17 cellular contexts compared by ENCODE assay signal in the genomic region with DNA sequence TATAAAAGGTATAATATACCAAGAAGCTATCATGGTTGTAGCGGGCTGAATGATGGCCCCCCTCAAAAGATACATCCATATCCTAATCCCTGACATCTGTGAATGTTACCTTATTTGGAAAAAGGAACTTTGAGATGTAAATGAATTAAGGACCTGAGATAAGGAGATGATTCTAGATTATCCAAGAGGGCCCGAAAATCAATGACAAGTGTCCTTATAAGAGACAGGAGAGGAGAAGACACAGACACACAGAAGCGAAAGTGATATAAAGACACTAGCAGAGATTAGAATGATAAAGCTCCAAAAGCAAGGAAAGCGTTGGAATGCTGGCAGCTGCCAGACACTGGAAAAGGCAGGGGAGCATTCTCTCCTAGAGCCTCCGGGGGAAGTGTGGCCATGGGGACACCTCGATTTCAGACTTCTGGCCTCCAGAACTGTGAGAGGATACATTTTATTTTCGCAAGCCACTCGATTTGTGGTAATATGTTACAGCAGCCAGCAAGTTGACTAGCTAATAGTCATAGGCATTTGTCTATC. TPM values are rescaled to one million over a fixed set of nuclear protein-coding genes. Genes with fewer than 3 reads are reported as not detected.
DNase-seq lines count a peak whose midpoint lies in the region; ATAC-seq, FAIRE-seq and TF ChIP-seq lines count a peak whose summit lies in the region.
"Had no signal": no experiment of that assay in that cellular context is flagged by ENCODE, and none has a peak within 500 bp of the region (broad histone marks: within the 10 kb centered on the region; RNA-seq: fewer than 3 reads in every experiment).

No MANE protein-coding gene starts in this region.

- no peak for TF ChIP-seq CTCF in A549 (IDR thresholded peaks at IDR 0.05)
- TF ChIP-seq CTCF in SK-N-SH (IDR thresholded peaks at IDR 0.05), result no peak

- TF ChIP-seq POLR2A in A549 (IDR thresholded peaks at IDR 0.05; ENCODE audit: low read length), result no peak

- H3F3A ChIP-seq in SK-N-SH (replicated peaks; ENCODE audit: insufficient read depth), result no peaks in the 10 kb centered on the region

- no peak for DNase-seq in A549 (ENCODE audit: low read depth in 1 of 2, low spot score in 1 of 2)
- no peak for DNase-seq in SK-N-SH
- DNase-seq in left lobe of liver (ENCODE audit: low spot score), result no peak
- DNase-seq in NCI-H187 (lab: John Stamatoyannopoulos, UW), result no peak
- no peak for DNase-seq in SHP77 treated with DMSO at 0.1 percent for 48 hours (lab: John Stamatoyannopoulos, UW)
- no peak for DNase-seq in NCI-H1694 treated with DMSO at 0.1 percent for 48 hours (lab: John Stamatoyannopoulos, UW)
- DNase-seq: activated CD8-positive, alpha-beta memory T cell treated with anti-CD3 and anti-CD28 coated beads for 24 hours; effector CD8-positive, alpha-beta T cell; NCI-H2029; NCI-H510A; occipital lobe; right cardiac atrium had no signal

- no peaks in the 10 kb centered on the region for H3K9me2 ChIP-seq in SK-N-SH

- H3K27me3 ChIP-seq in SK-N-SH (ENCODE audit: insufficient read depth), result no peaks in the 10 kb centered on the region
- H3K27me3 ChIP-seq: BLaER1 treated with 17β-estradiol and CSF1 and Interleukin-3, amounts not matched to agents 10 nM and 100 nM had no signal

- no peak for TF ChIP-seq EP300 in A549 (IDR thresholded peaks at IDR 0.05)
- TF ChIP-seq EP300 in SK-N-SH (IDR thresholded peaks at IDR 0.05; ENCODE audit: borderline replicate concordance in 1 of 2, low read depth in 1 of 2, low read length in 1 of 2), result no peak

- H3K9me3 ChIP-seq in A549, result no peaks in the 10 kb centered on the region
- no peaks in the 10 kb centered on the region for H3K9me3 ChIP-seq in SK-N-SH
- H3K9me3 ChIP-seq: BLaER1 treated with 17β-estradiol and CSF1 and Interleukin-3, amounts not matched to agents 10 nM and 100 nM; mucosa of descending colon had no signal

- no peak overlapping the region for H2AFZ ChIP-seq in SK-N-SH (ENCODE audit: low read depth)

- 0 out of 3 replicates have a peak, but pooled peaks cover 4% of the 10 kb centered on the region for H3K4me1 ChIP-seq in A549
- H3K4me1 ChIP-seq in SK-N-SH (ENCODE audit: control insufficient read depth in 1 of 2, insufficient read depth in 2 of 2, low read depth in 1 of 2, low read length in 1 of 2), result no peaks in the 10 kb centered on the region; a peak in 1 of 4 replicates

- no peak overlapping the region for H3K4me2 ChIP-seq in A549
- H3K4me2 ChIP-seq in SK-N-SH, result no peak overlapping the region

- peak; percentile 7 for FAIRE-seq in A549 (lab: Jason Lieb, UNC)
- FAIRE-seq: urothelium cell line had no signal

- no peaks in the 10 kb centered on the region for H3K36me3 ChIP-seq in SK-N-SH (replicated peaks in 1 of 2; ENCODE audit: control insufficient read depth in 1 of 2, insufficient read depth in 2 of 2, low read length in 1 of 2)
- H3K36me3 ChIP-seq: BLaER1 treated with 17β-estradiol and CSF1 and Interleukin-3, amounts not matched to agents 10 nM and 100 nM had no signal

- H3K9ac ChIP-seq in SK-N-SH, result no peak overlapping the region

- POLR2A ChIA-PET in A549 (lab: Yijun Ruan, JAX) (interaction anchor here (2.1 kb wide), 1 partner anchor 20 kb away, joined by 9 read pairs; a partner anchor contains a TSS), SK-N-SH (lab: Yijun Ruan, JAX) (interaction anchor here (0.7 to 1.2 kb wide), 2 partner anchors 11 to 136 kb away, joined by 3 read pairs; no protein-coding TSS in a partner anchor)

- H3K27ac ChIP-seq in A549 (no peak overlapping the region), SK-N-SH (ENCODE audit: low read depth in 2 of 2, low read length in 1 of 2) (no peak overlapping the region)

- H3K4me3 ChIP-seq in A549 (no peak overlapping the region), SK-N-SH (ENCODE audit: low read depth in 2 of 2, low read length in 1 of 2) (no peak overlapping the region)
- H3K4me3 ChIP-seq: BLaER1 treated with 17β-estradiol and CSF1 and Interleukin-3, amounts not matched to agents 10 nM and 100 nM; mucosa of descending colon had no signal

- peak; percentile 45 to 73; a peak in 5 of 6 replicates for ATAC-seq in A549
- peak; percentile 35 for ATAC-seq in left lobe of liver
- ATAC-seq: right cardiac atrium, Right ventricle myocardium inferior had no signal

- CTCF ChIA-PET in A549 (lab: Yijun Ruan, JAX) (interaction anchor here (0.7 to 3.7 kb wide), 10 partner anchors 10 to 353 kb away, joined by 3 to 37 read pairs (median 4); a partner anchor contains a TSS), SK-N-SH (lab: Yijun Ruan, JAX) (interaction anchor here (0.8 to 2.8 kb wide), 6 partner anchors 10 to 188 kb away, joined by 3 to 12 read pairs (median 6); a partner anchor contains a TSS)

- H4K20me1 ChIP-seq in SK-N-SH (ENCODE audit: insufficient read depth), result no peaks in the 10 kb centered on the region
- H4K20me1 ChIP-seq: BLaER1 treated with 17β-estradiol and CSF1 and Interleukin-3, amounts not matched to agents 10 nM and 100 nM had no signal

- no peaks in the 10 kb centered on the region for H3K79me2 ChIP-seq in SK-N-SH (ENCODE audit: insufficient read depth)

- TF ChIP-seq RAD21 in A549 (conservative IDR thresholded peaks at IDR 0.05 in 1 of 2, IDR thresholded peaks at IDR 0.05 in 1 of 2) (no peak), SK-N-SH (IDR thresholded peaks at IDR 0.05; ENCODE audit: low read length) (no peak)

- WGBS in A549 (ENCODE audit: missing lambda C conversion rate), result 83% methylated on average over 8 of the region's 8 CpGs
- 56% methylated on average over 8 of the region's 8 CpGs for WGBS in SK-N-SH (ENCODE audit: low lambda C conversion rate)

TF ChIP-seq in A549, 52 proteins besides CTCF, POLR2A, EP300 and RAD21 (continues in another document):
- TF ChIP-seq GATA3 (IDR thresholded peaks at IDR 0.05; ENCODE audit: borderline replicate concordance), result no peak

TF ChIP-seq in SK-N-SH, 30 proteins besides CTCF, POLR2A, EP300 and RAD21:
- 0 out of 2 replicates have a peak, but pooled peaks have one; percentile 8 for TF ChIP-seq GATA2 (CRISPR knock-in tag; IDR thresholded peaks at IDR 0.05)
- TF ChIP-seq, protein P1, sequence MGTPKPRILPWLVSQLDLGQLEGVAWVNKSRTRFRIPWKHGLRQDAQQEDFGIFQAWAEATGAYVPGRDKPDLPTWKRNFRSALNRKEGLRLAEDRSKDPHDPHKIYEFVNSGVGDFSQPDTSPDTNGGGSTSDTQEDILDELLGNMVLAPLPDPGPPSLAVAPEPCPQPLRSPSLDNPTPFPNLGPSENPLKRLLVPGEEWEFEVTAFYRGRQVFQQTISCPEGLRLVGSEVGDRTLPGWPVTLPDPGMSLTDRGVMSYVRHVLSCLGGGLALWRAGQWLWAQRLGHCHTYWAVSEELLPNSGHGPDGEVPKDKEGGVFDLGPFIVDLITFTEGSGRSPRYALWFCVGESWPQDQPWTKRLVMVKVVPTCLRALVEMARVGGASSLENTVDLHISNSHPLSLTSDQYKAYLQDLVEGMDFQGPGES (IDR thresholded peaks at IDR 0.05; ENCODE audit: low read depth, low read length), result no peak

RNA-seq across cellular contexts. Expression of a gene that starts 12.5 kb away (rescaled TPM):
- polyA plus RNA-seq in A549 (2011; rRNA removed), result not detected in 2 replicates
- polyA plus RNA-seq in A549 (2012; cell fraction: cytosol; rRNA removed), result not detected in 2 replicates
- polyA plus RNA-seq in A549 (2012; cell fraction: nucleus; rRNA removed), result not detected in 2 replicates
- not detected in 3 replicates for polyA plus RNA-seq in A549 (2017; fragmentation: RNase III; extraction: RNeasy Plus Mini Kit Qiagen cat#74134 plus additional on column Dnase treatment)
- not detected in 2 replicates for polyA minus RNA-seq in A549 (2011; rRNA and poly(A)+ RNA removed)
- polyA plus RNA-seq in SK-N-SH (2012; rRNA removed), result not detected in 2 replicates
- not detected in 2 replicates for polyA plus RNA-seq in SK-N-SH (2012; cell fraction: cytosol; rRNA removed)
- not detected in 2 replicates for polyA plus RNA-seq in SK-N-SH (2012; cell fraction: nucleus; rRNA removed)
- not detected for total RNA-seq in left lobe of liver
- total RNA-seq: A172, mucosa of descending colon, occipital lobe, Right ventricle myocardium inferior had no signal

RNA-seq across cellular contexts. Expression of a gene that starts 16.7 kb away (rescaled TPM):
- polyA plus RNA-seq in A549 (2011; rRNA removed) (0.07 and 0.10 TPM in 2 replicates), A549 (2017; fragmentation: RNase III; extraction: RNeasy Plus Mini Kit Qiagen cat#74134 plus additional on column Dnase treatment) (0.12 to 0.14 TPM (median 0.13 TPM) in 3 replicates), SK-N-SH (2012; rRNA removed) (0.54 and 0.71 TPM in 2 replicates)
- polyA plus RNA-seq in A549 (2012; cell fraction: cytosol; rRNA removed), result 0.09 and 0.15 TPM in 2 replicates
- polyA plus RNA-seq in A549 (2012; cell fraction: nucleus; rRNA removed), result 2.1 TPM in 2 replicates
- polyA minus RNA-seq in A549 (2011; rRNA and poly(A)+ RNA removed), result 0.25 TPM in 1 of 2 replicates, not detected in the other
- polyA plus RNA-seq in SK-N-SH (2012; cell fraction: cytosol; rRNA removed), result 0.24 and 0.42 TPM in 2 replicates
- 3.8 and 4.9 TPM in 2 replicates for polyA plus RNA-seq in SK-N-SH (2012; cell fraction: nucleus; rRNA removed)
- total RNA-seq in left lobe of liver, result 3.1 TPM
- total RNA-seq: A172 had no signal

RNA-seq across cellular contexts. Expression of a gene that starts 20.2 kb away (rescaled TPM):
- 0.11 and 0.13 TPM in 2 replicates for polyA plus RNA-seq in A549 (2011; rRNA removed)
- polyA plus RNA-seq in A549 (2012; cell fraction: cytosol; rRNA removed), result 0.17 and 0.23 TPM in 2 replicates
- 1.2 and 1.5 TPM in 2 replicates for polyA plus RNA-seq in A549 (2012; cell fraction: nucleus; rRNA removed)
- polyA plus RNA-seq in A549 (2017; fragmentation: RNase III; extraction: RNeasy Plus Mini Kit Qiagen cat#74134 plus additional on column Dnase treatment), result 0.16 to 0.30 TPM (median 0.25 TPM) in 3 replicates
- polyA minus RNA-seq in A549 (2011; rRNA and poly(A)+ RNA removed), result 0.17 and 0.29 TPM in 2 replicates
- 0.44 and 0.52 TPM in 2 replicates for polyA plus RNA-seq in SK-N-SH (2012; rRNA removed)
- polyA plus RNA-seq in SK-N-SH (2012; cell fraction: cytosol; rRNA removed), result 0.14 and 0.16 TPM in 2 replicates
- 1.6 and 1.8 TPM in 2 replicates for polyA plus RNA-seq in SK-N-SH (2012; cell fraction: nucleus; rRNA removed)
- total RNA-seq in left lobe of liver, result 4.1 TPM

RNA-seq across cellular contexts. Expression of a gene that starts 20.3 kb away (rescaled TPM):
- polyA plus RNA-seq in A549 (2011; rRNA removed), result 60.2 and 64.4 TPM in 2 replicates
- polyA plus RNA-seq in A549 (2012; cell fraction: cytosol; rRNA removed), result 141 and 164 TPM in 2 replicates
- 186 and 187 TPM in 2 replicates for polyA plus RNA-seq in A549 (2012; cell fraction: nucleus; rRNA removed)
- 64.4 to 69.2 TPM (median 67.9 TPM) in 3 replicates for polyA plus RNA-seq in A549 (2017; fragmentation: RNase III; extraction: RNeasy Plus Mini Kit Qiagen cat#74134 plus additional on column Dnase treatment)
- polyA minus RNA-seq in A549 (2011; rRNA and poly(A)+ RNA removed), result 72.7 and 84.1 TPM in 2 replicates
- 58.5 and 82.8 TPM in 2 replicates for polyA plus RNA-seq in SK-N-SH (2012; rRNA removed)
- 32.7 and 50.3 TPM in 2 replicates for polyA plus RNA-seq in SK-N-SH (2012; cell fraction: cytosol; rRNA removed)
- polyA plus RNA-seq in SK-N-SH (2012; cell fraction: nucleus; rRNA removed), result 45.5 and 51.0 TPM in 2 replicates
- total RNA-seq in left lobe of liver, result 44.7 TPM

RNA-seq across cellular contexts. Expression of a gene that starts 20.5 kb away (rescaled TPM):
- polyA plus RNA-seq in A549 (2011; rRNA removed) (98.7 and 110 TPM in 2 replicates), A549 (2017; fragmentation: RNase III; extraction: RNeasy Plus Mini Kit Qiagen cat#74134 plus additional on column Dnase treatment) (83.9 to 93.7 TPM (median 86.4 TPM) in 3 replicates), SK-N-SH (2012; rRNA removed) (96.5 and 115 TPM in 2 replicates)
- polyA plus RNA-seq in A549 (2012; cell fraction: cytosol; rRNA removed), result 99.0 and 115 TPM in 2 replicates
- polyA plus RNA-seq in A549 (2012; cell fraction: nucleus; rRNA removed), result 101 and 111 TPM in 2 replicates
- polyA minus RNA-seq in A549 (2011; rRNA and poly(A)+ RNA removed), result 92.2 and 126 TPM in 2 replicates
- 60.0 and 80.4 TPM in 2 replicates for polyA plus RNA-seq in SK-N-SH (2012; cell fraction: cytosol; rRNA removed)
- polyA plus RNA-seq in SK-N-SH (2012; cell fraction: nucleus; rRNA removed), result 108 and 121 TPM in 2 replicates
- total RNA-seq in left lobe of liver, result 78.9 TPM
